ENCODE assay signal across 7 cellular contexts in the genomic region with DNA sequence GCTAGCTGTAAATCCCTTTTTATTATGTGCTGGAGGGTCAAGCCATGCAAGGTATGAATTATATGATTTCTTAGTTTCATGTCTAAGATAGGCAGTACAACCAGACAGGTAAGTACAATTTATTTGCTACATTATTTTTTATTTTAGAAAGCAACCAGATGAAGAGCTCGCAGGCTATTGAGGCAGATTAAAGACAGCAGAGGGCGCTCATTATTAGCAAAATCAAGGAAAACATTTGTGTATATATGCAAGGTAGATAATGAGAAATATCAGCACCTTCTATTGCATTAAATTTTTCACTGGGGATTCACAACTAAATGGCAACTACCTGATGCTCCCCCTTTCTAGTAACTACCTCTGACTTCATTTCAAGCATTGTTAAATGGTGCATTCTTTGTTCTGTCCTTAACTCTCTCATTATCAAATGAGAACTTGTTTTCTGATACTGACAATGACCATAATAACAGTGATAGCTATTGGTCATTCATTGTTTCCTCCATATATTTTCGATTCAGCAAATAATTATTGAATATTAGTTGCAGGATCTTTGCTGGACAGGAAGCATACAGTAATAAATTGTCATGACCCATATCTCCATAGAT. TPM values are rescaled to one million over a fixed set of nuclear protein-coding genes. Genes with fewer than 3 reads are reported as not detected.
DNase-seq lines count a peak whose midpoint lies in the region; ATAC-seq and TF ChIP-seq lines count a peak whose summit lies in the region.

No MANE protein-coding gene starts in this region.

- TF ChIP-seq CTCF in cardiac fibroblast (IDR thresholded peaks at IDR 0.05; ENCODE audit: low read depth, low read length) (peak; percentile 48), mucosa of descending colon (IDR thresholded peaks at IDR 0.05) (peak; percentile 25)

- peak; percentile 12 for DNase-seq in H4 (ENCODE audit: low spot score)
- DNase-seq in NCI-H2227 treated with DMSO at 0.1 percent for 48 hours (lab: John Stamatoyannopoulos, UW): peak; percentile 10
- peak; percentile 46 to 75 for DNase-seq in cardiac fibroblast (ENCODE audit: low read depth in 2 of 2)
- peak in 1 of 3 donors; percentile 78 for DNase-seq in mucosa of descending colon
- DNase-seq in activated CD4-positive, alpha-beta T cell treated with anti-CD3 and anti-CD28 coated beads for 48 hours: no peak

- intact Hi-C loops in mucosa of descending colon (cut with DNase I, micrococcal nuclease): loop anchor here in 1 of 2 donors (5.0 kb wide), 1 partner anchor 50 kb away; no protein-coding TSS in a partner anchor

- H3K36me3 ChIP-seq in mucosa of descending colon (ENCODE audit: low read depth): no peaks in the 10 kb centered on the region

- peak; percentile 25 for ATAC-seq in mucosa of descending colon
- no peak for ATAC-seq in GM21381 (IDR thresholded peaks at IDR 0.05; ENCODE audit: unreplicated experiment)
- no peak for ATAC-seq in HG03108 (IDR thresholded peaks at IDR 0.05; ENCODE audit: unreplicated experiment)

- no peaks in the 10 kb centered on the region for H3K9me3 ChIP-seq in mucosa of descending colon

- H3K4me3 ChIP-seq in cardiac fibroblast (replicated peaks in 1 of 2; ENCODE audit: low read depth in 2 of 2, low read length in 2 of 2) (no peak overlapping the region), mucosa of descending colon (no peak overlapping the region)

- no peaks in the 10 kb centered on the region for H3K4me1 ChIP-seq in mucosa of descending colon (ENCODE audit: low read depth)

RNA-seq across cellular contexts. Expression of a gene that starts 8.6 kb away (rescaled TPM):
- not detected in 2 replicates for total RNA-seq in H4 (2014; rRNA removed; shearing (Covaris generic))
- total RNA-seq in mucosa of descending colon: not detected

RNA-seq across cellular contexts. Expression of a gene that starts 19.2 kb away (rescaled TPM):
- total RNA-seq in H4 (2014; rRNA removed; shearing (Covaris generic)): 1.0 and 5.2 TPM in 2 replicates
- not detected for total RNA-seq in mucosa of descending colon

RNA-seq across cellular contexts. Expression of a gene that starts 55.7 kb away (rescaled TPM):
- total RNA-seq in H4 (2014; rRNA removed; shearing (Covaris generic)): not detected in 2 replicates
- 1,000 to 10,000 TPM in 1 of 3 donors, 100 to 1,000 TPM in 2; 254 to 1,081 (median 273) TPM for total RNA-seq in mucosa of descending colon

Comparison
In these comparisons a context has a peak if more than half of its experiments do, and no peak if none do; other contexts are left out.
1. RNA of a gene that starts 55.7 kb away (total RNA-seq): 254 to 1,081 TPM in mucosa of descending colon; not detected in H4; every median in the first group is over 100 times any median in the second.